Comparison of ENCODE assay signal across 11 cellular contexts in genomic region chr11:94938399-94939055, GRCh38. TPM values are rescaled to one million over a fixed set of nuclear protein-coding genes. Genes with fewer than 3 reads are reported as not detected.
DNase-seq lines count a peak whose midpoint lies in the region; ATAC-seq and TF ChIP-seq lines count a peak whose summit lies in the region.
"Had no signal": no experiment of that assay in that cellular context is flagged by ENCODE, and none has a peak within 500 bp of the region (broad histone marks: within the 10 kb centered on the region; RNA-seq: fewer than 3 reads in every experiment).

No MANE protein-coding gene starts in this region.

- H3K4me2 ChIP-seq in PC-3 (ENCODE audit: low read length), result no peak overlapping the region
- H3K4me2 ChIP-seq in PC-9, result no peak overlapping the region

- no peaks in the 10 kb centered on the region for H3K9me3 ChIP-seq in PC-3 (ENCODE audit: low read length)
- H3K9me3 ChIP-seq in gastroesophageal sphincter, result no peaks in the 10 kb centered on the region
- H3K9me3 ChIP-seq in gastrocnemius medialis, result no peaks in the 10 kb centered on the region
- H3K9me3 ChIP-seq in PC-9 (ENCODE audit: insufficient read depth, low read depth), result no peaks in the 10 kb centered on the region

- 0 to 3% methylated on average over 7 of the region's 8 CpGs for WGBS in gastroesophageal sphincter (ENCODE audit: low coverage in 1 of 2), 2 donors

- ATAC-seq in PC-3, result no peak
- ATAC-seq in gastroesophageal sphincter, result peak; percentile 89
- peak; percentile 56 to 78 for ATAC-seq in gastrocnemius medialis
- no peak for ATAC-seq in GM21515 (IDR thresholded peaks at IDR 0.05; ENCODE audit: unreplicated experiment)

- no peak overlapping the region for H3K27ac ChIP-seq in PC-3 (ENCODE audit: low read length)
- peak overlapping the region; percentile 66 to 79 (median 72) for H3K27ac ChIP-seq in gastroesophageal sphincter
- H3K27ac ChIP-seq in gastrocnemius medialis, result peak overlapping the region in 2 of 4 donors; percentile 47 to 52
- H3K27ac ChIP-seq in PC-9, result no peak overlapping the region
- H3K27ac ChIP-seq: HL-60 had no signal

- CTCF ChIA-PET in PC-3 (lab: Charles Lee) (no interaction called here), PC-9 (lab: Charles Lee) (no interaction called here)

- in situ Hi-C loops in gastrocnemius medialis (cut with MboI; ENCODE audit: low sequenced_read_pairs in 4 of 4) (no loop called here), GM13977 (cut with MboI; ENCODE audit: low pct_unique_long_range_greater_than_20kb, low sequenced_read_pairs, unreplicated experiment) (no loop called here)

- BruUV-seq in PC-3 (replicated peaks; lab: Mats Ljungman, UMichigan), result no TSS peak
- no TSS peak for BruUV-seq in PC-9 (replicated peaks; lab: Mats Ljungman, UMichigan)

- no peaks in the 10 kb centered on the region for H3K79me2 ChIP-seq in PC-3 (ENCODE audit: low read length)
- no peaks in the 10 kb centered on the region for H3K79me2 ChIP-seq in PC-9 (ENCODE audit: low read depth)

- H3K36me3 ChIP-seq in PC-3 (ENCODE audit: low read depth, low read length) (no peaks in the 10 kb centered on the region), gastroesophageal sphincter (no peaks in the 10 kb centered on the region), gastrocnemius medialis (no peaks in the 10 kb centered on the region), PC-9 (ENCODE audit: low read depth) (no peaks in the 10 kb centered on the region)

- H3K4me1 ChIP-seq in PC-3 (ENCODE audit: insufficient read depth, low read length) (no peaks in the 10 kb centered on the region), gastroesophageal sphincter (peaks cover 7 to 34% (median 9%) of the 10 kb centered on the region in 3 donors), gastrocnemius medialis (peaks cover 7 to 14% of the 10 kb centered on the region in 2 donors), PC-9 (replicated peaks; ENCODE audit: insufficient read depth) (no peaks in the 10 kb centered on the region)

- no peak overlapping the region for H3K9ac ChIP-seq in PC-3 (ENCODE audit: low read length)

- TF ChIP-seq EP300 in gastroesophageal sphincter (IDR thresholded peaks at IDR 0.05), result no peak

- no peak overlapping the region for H3K4me3 ChIP-seq in PC-3 (ENCODE audit: low read length)
- H3K4me3 ChIP-seq in gastroesophageal sphincter, result no peak overlapping the region
- no peak overlapping the region for H3K4me3 ChIP-seq in gastrocnemius medialis
- no peak overlapping the region for H3K4me3 ChIP-seq in PC-9

- peaks cover 31% of the 10 kb centered on the region for H3K27me3 ChIP-seq in PC-3 (ENCODE audit: low read length)
- H3K27me3 ChIP-seq in gastroesophageal sphincter, result no peaks in the 10 kb centered on the region
- H3K27me3 ChIP-seq in gastrocnemius medialis, result no peaks in the 10 kb centered on the region
- no peaks in the 10 kb centered on the region for H3K27me3 ChIP-seq in PC-9 (ENCODE audit: insufficient read depth, low read depth)

- no peaks in the 10 kb centered on the region for H4K20me1 ChIP-seq in PC-3 (ENCODE audit: low read length)
- no peaks in the 10 kb centered on the region for H4K20me1 ChIP-seq in PC-9 (ENCODE audit: insufficient read depth)

- POLR2A ChIA-PET in PC-3 (lab: Charles Lee; ENCODE audit: unreplicated experiment) (no interaction called here), PC-9 (lab: Charles Lee; ENCODE audit: unreplicated experiment) (no interaction called here)

- H3K9me2 ChIP-seq in PC-3 (replicated peaks; ENCODE audit: low read length) (0 out of 2 replicates have a peak, but pooled peaks cover 2% of the 10 kb centered on the region), PC-9 (ENCODE audit: insufficient read depth) (no peaks in the 10 kb centered on the region)

- H2AFZ ChIP-seq in PC-3 (ENCODE audit: low read length) (no peak overlapping the region), PC-9 (no peak overlapping the region)

- TF ChIP-seq CTCF in PC-3 (conservative IDR thresholded peaks at IDR 0.05; ENCODE audit: low read depth, low read length) (no peak), gastroesophageal sphincter (IDR thresholded peaks at IDR 0.05) (no peak), gastrocnemius medialis (IDR thresholded peaks at IDR 0.05 in 4 of 5, conservative IDR thresholded peaks at IDR 0.05 in 1 of 5) (no peak), GM13977 (IDR thresholded peaks at IDR 0.05; ENCODE audit: extremely low read depth, insufficient read depth, missing control alignments) (no peak), PC-9 (conservative IDR thresholded peaks at IDR 0.05) (no peak)

- peak; percentile 70 for DNase-seq in EL
- peak; percentile 6 for DNase-seq in PC-3
- peak; percentile 55 to 67 for DNase-seq in gastrocnemius medialis
- DNase-seq in GM13977 (ENCODE audit: low spot score), result no peak
- DNase-seq in NCI-H2171 (lab: John Stamatoyannopoulos, UW), result no peak
- no peak for DNase-seq in PC-9
- DNase-seq: activated CD4-positive, alpha-beta memory T cell treated with anti-CD3 and anti-CD28 coated beads, Interleukin-2, amount 10 ng/mL, durations not matched to agents 7 days and 5 days; stimulated activated CD4-positive, alpha-beta T cell treated with anti-CD3 and anti-CD28 coated beads, Interleukin-4, amount 100 ng/mL, for 24 hours had no signal

- TF ChIP-seq POLR2A in gastroesophageal sphincter (IDR thresholded peaks at IDR 0.05), result no peak
- no peak for TF ChIP-seq POLR2A in gastrocnemius medialis (IDR thresholded peaks at IDR 0.05)

- no peaks in the 10 kb centered on the region for H3F3A ChIP-seq in PC-3 (ENCODE audit: low read length, unreplicated experiment)
- peaks cover under 1% of the 10 kb centered on the region; the same call in 1 of the 2 replicates for H3F3A ChIP-seq in PC-9 (ENCODE audit: insufficient read depth, low read depth)

- intact Hi-C loops in PC-3 (cut with micrococcal nuclease) (no loop called here), gastrocnemius medialis (cut with DNase I; ENCODE audit: low total_unique reads) (no loop called here), PC-9 (cut with micrococcal nuclease; ENCODE audit: unreplicated experiment) (no loop called here)

RNA-seq across cellular contexts. Expression of gene CWC15, which starts 34.8 kb away (rescaled TPM):
- total RNA-seq in PC-3 (2014; rRNA removed) (56.9 and 63.5 TPM in 2 replicates), gastroesophageal sphincter (10 to 100 TPM; 32.9 to 54.8 (median 44.1) TPM), gastrocnemius medialis (10 to 100 TPM; 53.9 to 69.5 (median 60.5) TPM), PC-9 (2021) (50.9 and 54.2 TPM in 2 replicates)

RNA-seq across cellular contexts. Expression of gene KDM4D, which starts 35.0 kb away (rescaled TPM):
- total RNA-seq in PC-3 (2014; rRNA removed), result 2.7 and 4.1 TPM in 2 replicates
- under 1 TPM; 0.67 to 0.89 (median 0.79) TPM for total RNA-seq in gastroesophageal sphincter
- total RNA-seq in gastrocnemius medialis, result 1 to 10 TPM in 1 of 4 donors, under 1 TPM in 3; 0.12 to 1.5 (median 0.56) TPM
- 0.85 and 1.1 TPM in 2 replicates for total RNA-seq in PC-9 (2021)

Comparison
In these comparisons a context has a peak if more than half of its experiments do, and no peak if none do; other contexts are left out.
1. DNase-seq: peak in EL (single experiment), PC-3 (single experiment) and gastrocnemius medialis (2 of 2); none in GM13977 (single experiment), NCI-H2171 (single experiment) and PC-9 (0 of 2).
2. ATAC-seq: peak in gastroesophageal sphincter (single experiment) and gastrocnemius medialis (2 of 2); none in PC-3 (single experiment) and GM21515 (single experiment).
3. H3K27ac ChIP-seq: peak in gastroesophageal sphincter (4 of 4); none in PC-3 (single experiment) and PC-9 (single experiment).